In the genomic region with DNA sequence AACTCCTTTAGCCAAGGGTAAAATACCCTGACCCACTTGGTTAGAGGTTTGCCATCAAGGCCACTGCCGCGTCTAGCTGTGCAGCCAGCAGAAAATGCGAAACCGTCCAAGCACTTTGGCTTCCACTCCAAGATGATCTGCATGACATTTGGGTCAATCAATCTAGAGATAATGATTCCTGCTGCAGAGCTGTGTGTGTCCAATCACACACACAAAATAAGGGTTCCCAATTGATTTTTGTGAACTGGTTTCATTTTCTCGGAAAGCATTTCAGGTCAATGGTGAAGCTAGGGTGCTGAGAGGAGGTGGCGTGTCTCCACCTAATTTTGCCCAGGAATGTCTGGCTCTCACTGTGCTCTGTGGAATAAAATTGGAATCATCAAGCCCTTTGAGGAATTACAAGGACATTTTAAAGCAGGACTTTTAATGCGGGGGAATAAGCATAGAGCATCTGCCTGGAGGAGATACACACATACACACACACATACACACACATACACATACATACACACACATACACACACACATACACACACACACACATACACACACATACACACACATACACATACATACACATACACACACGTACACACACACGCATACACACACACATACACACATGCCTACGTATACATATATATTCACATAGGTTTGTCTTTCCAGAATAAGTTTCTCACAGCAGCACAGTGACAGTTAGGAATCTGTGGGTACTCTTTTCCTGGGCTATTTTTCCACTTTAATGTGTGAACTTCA, we compare ENCODE assay signal across 28 cellular contexts.
"Had no signal": no experiment of that assay in that cellular context is flagged by ENCODE, and none has a peak within 500 bp of the region (broad histone marks: within the 10 kb centered on the region; RNA-seq: fewer than 3 reads in every experiment).

No MANE protein-coding gene starts in this region.

- DNase-seq: cortex of kidney; effector memory CD8-positive, alpha-beta T cell; erythroblast; esophagus squamous epithelium; foreskin melanocyte; glutamatergic neuron; heart right ventricle; hippocampal formation; left cardiac atrium; left ventricle myocardium inferior; lower lobe of right lung; natural killer cell; pancreas; sigmoid colon; stimulated activated CD4-positive, alpha-beta T cell treated with anti-CD3 and anti-CD28 coated beads, Interleukin-2, amount 100 ng/mL, for 24 hours; stimulated activated CD4-positive, alpha-beta T cell treated with anti-CD3 and anti-CD28 coated beads, Interleukin-4, amount 100 ng/mL, for 24 hours; stimulated activated naive B cell treated with anti-CD40 and anti-IgM and Interleukin-4, amounts not matched to agents 10 μg/mL and 1 μg/mL and 100 μg/mL, for 72 hours; stimulated activated naive CD8-positive, alpha-beta T cell treated with anti-CD3 and anti-CD28 coated beads, Interleukin-15, amount 100 ng/mL, for 72 hours; transverse colon; upper lobe of right lung had no signal

- H3K27ac Mint-ChIP-seq: effector memory CD8-positive, alpha-beta T cell; memory B cell; natural killer cell; progenitor cell of endocrine pancreas; stimulated activated naive B cell treated with anti-CD40 and anti-IgM and Interleukin-4, amounts not matched to agents 10 μg/mL and 1 μg/mL and 100 μg/mL, for 72 hours; stimulated activated naive CD8-positive, alpha-beta T cell treated with anti-CD3 and anti-CD28 coated beads, Interleukin-15, amount 100 ng/mL, for 72 hours had no signal

- H3K4me3 Mint-ChIP-seq: effector memory CD8-positive, alpha-beta T cell; memory B cell; natural killer cell; stimulated activated naive B cell treated with anti-CD40 and anti-IgM and Interleukin-4, amounts not matched to agents 10 μg/mL and 1 μg/mL and 100 μg/mL, for 72 hours; stimulated activated naive CD8-positive, alpha-beta T cell treated with anti-CD3 and anti-CD28 coated beads, Interleukin-15, amount 100 ng/mL, for 72 hours had no signal

- H3K9me3 Mint-ChIP-seq: effector memory CD8-positive, alpha-beta T cell; memory B cell; natural killer cell; stimulated activated naive B cell treated with anti-CD40 and anti-IgM and Interleukin-4, amounts not matched to agents 10 μg/mL and 1 μg/mL and 100 μg/mL, for 72 hours; stimulated activated naive CD8-positive, alpha-beta T cell treated with anti-CD3 and anti-CD28 coated beads, Interleukin-15, amount 100 ng/mL, for 72 hours had no signal

- FAIRE-seq: endometrium, islet of Langerhans, pancreas had no signal

- H3K27ac ChIP-seq: esophagus squamous epithelium, heart right ventricle, left ventricle myocardium inferior, lower lobe of right lung, neutrophil, pancreas, right atrium auricular region, sigmoid colon, suprapubic skin, transverse colon, upper lobe of right lung, vagina had no signal

- H3K4me3 ChIP-seq: esophagus squamous epithelium, heart right ventricle, left ventricle myocardium inferior, lower lobe of right lung, pancreas, right atrium auricular region, sigmoid colon, suprapubic skin, transverse colon, upper lobe of right lung, vagina had no signal

- H3K4me1 ChIP-seq: esophagus squamous epithelium, heart right ventricle, left ventricle myocardium inferior, lower lobe of right lung, pancreas, right atrium auricular region, sigmoid colon, suprapubic skin, transverse colon, upper lobe of right lung, vagina had no signal

- H3K27me3 ChIP-seq: pancreas, right atrium auricular region, vagina had no signal

- H3K36me3 ChIP-seq: esophagus squamous epithelium, heart right ventricle, left ventricle myocardium inferior, lower lobe of right lung, neutrophil, pancreas, right atrium auricular region, sigmoid colon, suprapubic skin, transverse colon, upper lobe of right lung, vagina had no signal

- H3K4me1 Mint-ChIP-seq: memory B cell; natural killer cell; stimulated activated naive B cell treated with anti-CD40 and anti-IgM and Interleukin-4, amounts not matched to agents 10 μg/mL and 1 μg/mL and 100 μg/mL, for 72 hours; stimulated activated naive CD8-positive, alpha-beta T cell treated with anti-CD3 and anti-CD28 coated beads, Interleukin-15, amount 100 ng/mL, for 72 hours had no signal

- H3K36me3 Mint-ChIP-seq: memory B cell; natural killer cell; stimulated activated naive B cell treated with anti-CD40 and anti-IgM and Interleukin-4, amounts not matched to agents 10 μg/mL and 1 μg/mL and 100 μg/mL, for 72 hours had no signal

- H3K9me3 ChIP-seq: esophagus squamous epithelium, heart right ventricle, lower lobe of right lung, neutrophil, pancreas, right atrium auricular region, sigmoid colon, suprapubic skin, transverse colon, upper lobe of right lung, vagina had no signal

- ATAC-seq: effector memory CD8-positive, alpha-beta T cell; heart right ventricle; left cardiac atrium; lower lobe of right lung; natural killer cell; pancreas; stimulated activated naive B cell treated with anti-CD40 and anti-IgM and Interleukin-4, amounts not matched to agents 10 μg/mL and 1 μg/mL and 100 μg/mL, for 72 hours; stimulated activated naive CD8-positive, alpha-beta T cell treated with anti-CD3 and anti-CD28 coated beads, Interleukin-15, amount 100 ng/mL, for 72 hours; upper lobe of right lung had no signal
